1 cellular context compared by ENCODE assay signal in genomic region chr6:132961610-132962009, GRCh38.
TF ChIP-seq lines count a peak whose summit lies in the region.

No MANE protein-coding gene starts in this region.

TF ChIP-seq in IMR-90, 13 proteins besides CTCF, POLR2A, EP300 and RAD21:
- TF ChIP-seq CEBPB (IDR thresholded peaks at IDR 0.05; ENCODE audit: low read depth, low read length) (no peak), MXI1 (IDR thresholded peaks at IDR 0.05; ENCODE audit: borderline replicate concordance, low read depth, low read length) (no peak), MAFK (IDR thresholded peaks at IDR 0.05; ENCODE audit: low read depth, low read length) (no peak), CHD1 (IDR thresholded peaks at IDR 0.05; ENCODE audit: low read depth, low read length) (no peak), ELK1 (IDR thresholded peaks at IDR 0.05; ENCODE audit: borderline replicate concordance, low read depth, low read length) (no peak), BHLHE40 (IDR thresholded peaks at IDR 0.05; ENCODE audit: low read depth, low read length) (no peak), RFX5 (IDR thresholded peaks at IDR 0.05; ENCODE audit: low read depth, low read length) (no peak), RCOR1 (IDR thresholded peaks at IDR 0.05; ENCODE audit: insufficient replicate concordance, low read length) (no peak), FOS (IDR thresholded peaks at IDR 0.05; ENCODE audit: low read depth, low read length) (no peak), USF2 (IDR thresholded peaks at IDR 0.05; ENCODE audit: low read depth, low read length) (no peak), SMC3 (IDR thresholded peaks at IDR 0.05; ENCODE audit: low read depth, low read length) (no peak), NFE2L2 (IDR thresholded peaks at IDR 0.05; ENCODE audit: low read depth, low read length) (no peak), MAZ (IDR thresholded peaks at IDR 0.05; ENCODE audit: borderline replicate concordance, low read depth, low read length) (no peak)
